In genomic region chr16:15529673-15530072, GRCh38 we compare ENCODE assay signal across 17 cellular contexts.
DNase-seq lines count a peak whose midpoint lies in the region; ATAC-seq and TF ChIP-seq lines count a peak whose summit lies in the region.
"Had no signal": no experiment of that assay in that cellular context is flagged by ENCODE, and none has a peak within 500 bp of the region (broad histone marks: within the 10 kb centered on the region; RNA-seq: fewer than 3 reads in every experiment).

No MANE protein-coding gene starts in this region.

- H3K27ac ChIP-seq in SJCRH30, result peak overlapping the region; percentile 71
- peak overlapping the region; percentile 69 for H3K27ac ChIP-seq in caudate nucleus (ENCODE audit: low read depth, low read length)
- H3K27ac ChIP-seq in temporal lobe (ENCODE audit: low read depth, low read length), result peak overlapping the region; percentile 73
- H3K27ac ChIP-seq in esophagus muscularis mucosa (replicated peaks in 1 of 4), result no peak overlapping the region
- no peak overlapping the region for H3K27ac ChIP-seq in gastrocnemius medialis
- H3K27ac ChIP-seq: A549 had no signal

- TF ChIP-seq CTCF in esophagus muscularis mucosa (IDR thresholded peaks at IDR 0.05), result no peak
- no peak for TF ChIP-seq CTCF in gastrocnemius medialis (IDR thresholded peaks at IDR 0.05 in 4 of 5, conservative IDR thresholded peaks at IDR 0.05 in 1 of 5)

- peaks cover 17% of the 10 kb centered on the region for H3K36me3 ChIP-seq in SJCRH30
- H3K36me3 ChIP-seq in esophagus muscularis mucosa, result peaks cover 0 to 4% (median 0%) of the 10 kb centered on the region in 4 donors
- H3K36me3 ChIP-seq in gastrocnemius medialis, result no peaks in the 10 kb centered on the region
- H3K36me3 ChIP-seq: BE2C had no signal

- H3K4me3 ChIP-seq in SJCRH30 (no peak overlapping the region), esophagus muscularis mucosa (no peak overlapping the region), gastrocnemius medialis (no peak overlapping the region)
- H3K4me3 ChIP-seq: A549 had no signal

- H3K9me3 ChIP-seq in SJCRH30 (replicated peaks), result no peaks in the 10 kb centered on the region
- H3K9me3 ChIP-seq in esophagus muscularis mucosa, result peaks cover 0 to 4% (median 0%) of the 10 kb centered on the region in 4 donors
- H3K9me3 ChIP-seq in gastrocnemius medialis, result no peaks in the 10 kb centered on the region
- H3K9me3 ChIP-seq: A549, BE2C had no signal

- 77% methylated on average over 5 of the region's 5 CpGs for WGBS in esophagus muscularis mucosa

- no peak for ATAC-seq in gastrocnemius medialis
- ATAC-seq: A549, HCT116, Panc1 had no signal

- intact Hi-C loops in esophagus muscularis mucosa (cut with DNase I) (no loop called here), gastrocnemius medialis (cut with DNase I; ENCODE audit: low total_unique reads) (no loop called here)

- DNase-seq in SJCRH30 (peak; percentile 78 to 92), caudate nucleus (lab: John Stamatoyannopoulos, UW) (peak in 14 of 61 donors; percentile 5 to 48 (median 21)), medulla oblongata (ENCODE audit: extremely low spot score) (peak; percentile 57), DMS79 treated with DMSO at 0.1 percent for 48 hours (lab: John Stamatoyannopoulos, UW) (no peak), esophagus muscularis mucosa (ENCODE audit: extremely low spot score) (no peak), gastrocnemius medialis (no peak)
- DNase-seq: BE2C, Karpas-422, MV-4-11, NCI-H1105 treated with DMSO at 0.1 percent for 48 hours, NCI-H1694, NCI-H2081 treated with DMSO at 0.1 percent for 48 hours, NCI-H2171 treated with DMSO at 0.1 percent for 48 hours had no signal

- in situ Hi-C loops in gastrocnemius medialis (cut with MboI; ENCODE audit: low sequenced_read_pairs in 4 of 4), result no loop called here

- peaks cover 15% of the 10 kb centered on the region for H3K4me1 ChIP-seq in SJCRH30
- no peaks in the 10 kb centered on the region for H3K4me1 ChIP-seq in esophagus muscularis mucosa
- peaks cover 0 to 1% of the 10 kb centered on the region in 2 donors for H3K4me1 ChIP-seq in gastrocnemius medialis
- H3K4me1 ChIP-seq: A549, BE2C had no signal

- TF ChIP-seq POLR2A in esophagus muscularis mucosa (IDR thresholded peaks at IDR 0.05; ENCODE audit: low read depth) (no peak), gastrocnemius medialis (IDR thresholded peaks at IDR 0.05) (no peak)

- TF ChIP-seq EP300 in esophagus muscularis mucosa (IDR thresholded peaks at IDR 0.05), result no peak

- H3K27me3 ChIP-seq in SJCRH30, result no peaks in the 10 kb centered on the region
- H3K27me3 ChIP-seq in esophagus muscularis mucosa, result no peaks in the 10 kb centered on the region
- no peaks in the 10 kb centered on the region for H3K27me3 ChIP-seq in gastrocnemius medialis
- H3K27me3 ChIP-seq: BE2C had no signal

Comparison
In these comparisons a context has a peak if more than half of its experiments do, and no peak if none do; other contexts are left out.
1. DNase-seq: peak in SJCRH30 (2 of 2) and medulla oblongata (single experiment); none in DMS79 treated with DMSO at 0.1 percent for 48 hours (single experiment), esophagus muscularis mucosa (single experiment) and gastrocnemius medialis (0 of 2).
2. H3K27ac ChIP-seq: peak in SJCRH30 (single experiment), caudate nucleus (single experiment) and temporal lobe (single experiment); none in esophagus muscularis mucosa (0 of 4) and gastrocnemius medialis (0 of 4).